ENCODE assay signal across 19 cellular contexts in genomic region chr18:8811115-8811514, GRCh38.
DNase-seq lines count a peak whose midpoint lies in the region; ATAC-seq and TF ChIP-seq lines count a peak whose summit lies in the region.
"Had no signal": no experiment of that assay in that cellular context is flagged by ENCODE, and none has a peak within 500 bp of the region (broad histone marks: within the 10 kb centered on the region; RNA-seq: fewer than 3 reads in every experiment).

No MANE protein-coding gene starts in this region.

- H3K4ac ChIP-seq in trophoblast cell (ENCODE audit: low read depth, low read length), result no peak overlapping the region

- H3K36me3 Mint-ChIP-seq in HFFc6 (ENCODE audit: low read depth) (peaks cover 77% of the 10 kb centered on the region), chondrocyte (ENCODE audit: low read depth) (peaks cover 39% of the 10 kb centered on the region)

- no peaks in the 10 kb centered on the region for H3K79me1 ChIP-seq in trophoblast cell (ENCODE audit: low read length)

- H3K9me3 ChIP-seq in trophoblast cell (ENCODE audit: insufficient read depth, low read depth, low read length) (peaks cover 2% of the 10 kb centered on the region), aorta (ENCODE audit: control insufficient read depth, low read length) (no peaks in the 10 kb centered on the region)

- H3K4me3 Mint-ChIP-seq in HFFc6 (no peak overlapping the region), chondrocyte (ENCODE audit: unreplicated experiment) (no peak overlapping the region)
- H3K4me3 Mint-ChIP-seq: H9 had no signal

- no peak overlapping the region for H2AK5ac ChIP-seq in trophoblast cell (ENCODE audit: low read length)

- H2BK12ac ChIP-seq in trophoblast cell (ENCODE audit: low read length), result no peak overlapping the region

- no peak overlapping the region for H3K4me2 ChIP-seq in trophoblast cell (ENCODE audit: low read length)

- H3K27me3 ChIP-seq in trophoblast cell (ENCODE audit: insufficient read depth, low read length) (no peaks in the 10 kb centered on the region), aorta (ENCODE audit: control insufficient read depth in 1 of 2, insufficient read depth in 2 of 2, low read length in 1 of 2) (no peaks in the 10 kb centered on the region)

- H3K4me1 Mint-ChIP-seq in HFFc6 (ENCODE audit: low read depth) (peaks cover 86% of the 10 kb centered on the region), chondrocyte (ENCODE audit: low read depth) (peaks cover 34% of the 10 kb centered on the region)
- H3K4me1 Mint-ChIP-seq: H9 had no signal

- no peak overlapping the region for H3K27ac ChIP-seq in trophoblast cell (ENCODE audit: low read depth, low read length)
- no peak overlapping the region for H3K27ac ChIP-seq in aorta (ENCODE audit: low read depth in 1 of 2, low read length in 2 of 2)
- H3K27ac ChIP-seq: SK-N-MC had no signal

- no peak overlapping the region for H3K9ac ChIP-seq in trophoblast cell (ENCODE audit: low read length)

- no peak overlapping the region for H3K4me3 ChIP-seq in trophoblast cell (ENCODE audit: low read depth, low read length)
- no peak overlapping the region for H3K4me3 ChIP-seq in aorta (ENCODE audit: low read length in 2 of 2)
- H3K4me3 ChIP-seq: K562, SK-N-MC had no signal

- H3K36me3 ChIP-seq in trophoblast cell (ENCODE audit: control insufficient read depth in 1 of 2, insufficient read depth in 2 of 2, low read length in 2 of 2) (no peaks in the 10 kb centered on the region), aorta (ENCODE audit: control insufficient read depth in 1 of 2, insufficient read depth in 2 of 2, low read length in 1 of 2) (no peaks in the 10 kb centered on the region)

- H4K12ac ChIP-seq in trophoblast cell (ENCODE audit: low read depth, low read length), result no peak overlapping the region

- H3K23ac ChIP-seq in trophoblast cell (ENCODE audit: low read length), result no peak overlapping the region

- no peak overlapping the region for H2BK120ac ChIP-seq in trophoblast cell (ENCODE audit: insufficient read depth, low read length, poor library complexity)

- DNase-seq in EH (ENCODE audit: low read depth) (peak; percentile 50), HFFc6 (no peak), chondrocyte (ENCODE audit: low spot score) (no peak), trophoblast cell (peak; percentile 33 to 45), HUDEP-2 (lab: John Stamatoyannopoulos, UW; ENCODE audit: unreplicated experiment in 76 of 76) (no peak), aorta (no peak)
- no peak for DNase-seq in NK-92 treated with Interleukin-12 subunit alpha and Interleukin-12 subunit beta, amount 100 ng/mL, for 24 hours (lab: John Stamatoyannopoulos, UW)
- DNase-seq: C1 segment of cervical spinal cord; CD8-positive, alpha-beta memory T cell; DMS53; H9; NCI-H1105 treated with DMSO at 0.1 percent for 48 hours; NCI-H1694; NCI-H2081 treated with DMSO at 0.1 percent for 48 hours; NCI-H748 treated with DMSO at 0.1 percent for 48 hours; OCI-M1; SHP77 had no signal

- H4K8ac ChIP-seq in trophoblast cell (ENCODE audit: low read depth, low read length), result no peak overlapping the region

- no peaks in the 10 kb centered on the region for H3K4me1 ChIP-seq in trophoblast cell (ENCODE audit: control insufficient read depth in 1 of 2, insufficient read depth in 2 of 2, low read length in 2 of 2)
- no peaks in the 10 kb centered on the region for H3K4me1 ChIP-seq in aorta (ENCODE audit: control insufficient read depth in 1 of 2, insufficient read depth in 2 of 2, low read length in 2 of 2)

- H3K18ac ChIP-seq in trophoblast cell (ENCODE audit: low read length), result no peak overlapping the region

- H3K79me2 ChIP-seq in trophoblast cell (ENCODE audit: control insufficient read depth, insufficient read depth, low read length, poor library complexity), result no peaks in the 10 kb centered on the region

- H2AFZ ChIP-seq in trophoblast cell (ENCODE audit: insufficient read depth, low read length, poor library complexity), result no peak overlapping the region

- no peak overlapping the region for H4K91ac ChIP-seq in trophoblast cell (ENCODE audit: low read depth, low read length)

- H3K9me3 Mint-ChIP-seq in HFFc6 (no peaks in the 10 kb centered on the region), chondrocyte (ENCODE audit: low read depth) (no peaks in the 10 kb centered on the region)
- H3K9me3 Mint-ChIP-seq: H9 had no signal

- H3K27ac Mint-ChIP-seq in HFFc6 (peak overlapping the region; percentile 56), chondrocyte (ENCODE audit: unreplicated experiment) (peak overlapping the region; percentile 49)

- WGBS in trophoblast cell (ENCODE audit: extremely low coverage, insufficient coverage, insufficient read length), result no CpG with 5 or more reads among the region's 6 CpGs
- 89% methylated on average over 6 of the region's 6 CpGs for WGBS in aorta, 2 donors

- H3K27me3 Mint-ChIP-seq in HFFc6 (ENCODE audit: insufficient read depth) (peaks cover 1% of the 10 kb centered on the region; the same call in 1 of the 2 replicates), chondrocyte (ENCODE audit: low read depth) (no peaks in the 10 kb centered on the region)

- intact Hi-C loops in aorta (cut with DNase I), result no loop called here

- TF ChIP-seq CTCF in HFFc6 (IDR thresholded peaks at IDR 0.05), result no peak
- no peak for TF ChIP-seq CTCF in chondrocyte (IDR thresholded peaks at IDR 0.05)

- H2BK5ac ChIP-seq in trophoblast cell (ENCODE audit: low read depth, low read length, poor library complexity), result no peak overlapping the region

- ATAC-seq in aorta (ENCODE audit: low FRiP score), result no peak
- ATAC-seq: K562 had no signal

- no peak overlapping the region for H3K14ac ChIP-seq in trophoblast cell (ENCODE audit: low read length)

Comparison
In these comparisons a context has a peak if more than half of its experiments do, and no peak if none do; other contexts are left out.
1. DNase-seq: peak in EH (single experiment) and trophoblast cell (2 of 2); none in HFFc6 (single experiment), chondrocyte (single experiment), HUDEP-2 (0 of 76), aorta (0 of 2) and NK-92 treated with Interleukin-12 subunit alpha and Interleukin-12 subunit beta, amount 100 ng/mL, for 24 hours (single experiment).